ENCODE assay signal across 28 cellular contexts in genomic region chr1:104092698-104093097, GRCh38.
"Had no signal": no experiment of that assay in that cellular context is flagged by ENCODE, and none has a peak within 500 bp of the region (broad histone marks: within the 10 kb centered on the region; RNA-seq: fewer than 3 reads in every experiment).

No MANE protein-coding gene starts in this region.

- H3K27me3 Mint-ChIP-seq: activated CD4-positive, alpha-beta T cell treated with anti-CD3 and anti-CD28 coated beads, Interleukin-2, amount 10 ng/mL, durations not matched to agents 7 days and 5 days; activated CD8-positive, alpha-beta T cell treated with anti-CD3 and anti-CD28 coated beads for 36 hours; memory B cell; naive thymus-derived CD4-positive, alpha-beta T cell; stimulated activated naive CD8-positive, alpha-beta T cell treated with anti-CD3 and anti-CD28 coated beads, Interleukin-15, Interleukin-2, amounts not matched to agents 100 ng/mL and 50 ng/mL, for 24 hours; type B pancreatic cell had no signal

- H3K4me3 ChIP-seq: breast epithelium, pancreas, prostate gland, uterus had no signal

- H3K27ac Mint-ChIP-seq: activated CD4-positive, alpha-beta T cell treated with anti-CD3 and anti-CD28 coated beads, Interleukin-2, amount 10 ng/mL, durations not matched to agents 7 days and 5 days; activated CD8-positive, alpha-beta T cell treated with anti-CD3 and anti-CD28 coated beads for 36 hours; activated naive CD4-positive, alpha-beta T cell treated with anti-CD3 and anti-CD28 coated beads, Interleukin-2, amount 50 U/mL, for 72 hours; activated T-cell treated with anti-CD3 and anti-CD28 coated beads, Interleukin-2, amount 50 U/mL, for 72 hours; memory B cell; naive thymus-derived CD4-positive, alpha-beta T cell; stimulated activated effector memory CD8-positive, alpha-beta T cell treated with anti-CD3 and anti-CD28 coated beads, Interleukin-12 subunit alpha, Interleukin-12 subunit beta, amount 100 ng/mL, for 72 hours; stimulated activated naive CD8-positive, alpha-beta T cell treated with anti-CD3 and anti-CD28 coated beads, Interleukin-15, Interleukin-2, amounts not matched to agents 100 ng/mL and 50 ng/mL, for 24 hours; type B pancreatic cell had no signal

- H3K4me1 Mint-ChIP-seq: activated CD4-positive, alpha-beta T cell treated with anti-CD3 and anti-CD28 coated beads, Interleukin-2, amount 10 ng/mL, durations not matched to agents 7 days and 5 days; memory B cell; naive thymus-derived CD4-positive, alpha-beta T cell; stimulated activated effector memory CD8-positive, alpha-beta T cell treated with anti-CD3 and anti-CD28 coated beads, Interleukin-12 subunit alpha, Interleukin-12 subunit beta, amount 100 ng/mL, for 72 hours had no signal

- DNase-seq: activated CD4-positive, alpha-beta T cell treated with anti-CD3 and anti-CD28 coated beads, Interleukin-2, amount 10 ng/mL, durations not matched to agents 7 days and 5 days; activated CD4-positive, CD25-positive, alpha-beta regulatory T cell treated with anti-CD3 and anti-CD28 coated beads, Interleukin-2, amount 50 U/mL, for 72 hours; activated CD8-positive, alpha-beta T cell treated with anti-CD3 and anti-CD28 coated beads for 36 hours; activated naive CD4-positive, alpha-beta T cell; activated T-cell treated with anti-CD3 and anti-CD28 coated beads for 4 hours; activated T-cell treated with anti-CD3 and anti-CD28 coated beads, Interleukin-2, amount 50 U/mL, for 72 hours; central memory CD4-positive, alpha-beta T cell; foreskin fibroblast; head of caudate nucleus; midbrain; naive thymus-derived CD4-positive, alpha-beta T cell; nucleus accumbens; pancreas; retina; small intestine; stimulated activated CD4-positive, alpha-beta T cell treated with anti-CD3 and anti-CD28 coated beads, Interleukin-4, amount 100 ng/mL, for 24 hours; T-helper 9 cell; uterus had no signal

- H3K9me3 ChIP-seq: breast epithelium, pancreas, prostate gland, uterus had no signal

- H3K27ac ChIP-seq: breast epithelium, pancreas, prostate gland, uterus, VCaP had no signal

- H3K9me3 Mint-ChIP-seq: memory B cell; stimulated activated naive CD8-positive, alpha-beta T cell treated with anti-CD3 and anti-CD28 coated beads, Interleukin-15, Interleukin-2, amounts not matched to agents 100 ng/mL and 50 ng/mL, for 24 hours; type B pancreatic cell had no signal

- H3K27me3 ChIP-seq: breast epithelium, pancreas, uterus had no signal

- ATAC-seq: activated CD8-positive, alpha-beta T cell treated with anti-CD3 and anti-CD28 coated beads for 36 hours; activated naive CD4-positive, alpha-beta T cell treated with anti-CD3 and anti-CD28 coated beads, Interleukin-2, amount 50 U/mL, for 72 hours; activated T-cell treated with anti-CD3 and anti-CD28 coated beads, Interleukin-2, amount 50 U/mL, for 72 hours; esophagus mucosa; naive thymus-derived CD4-positive, alpha-beta T cell; pancreas; sciatic nerve; stimulated activated effector memory CD8-positive, alpha-beta T cell treated with anti-CD3 and anti-CD28 coated beads, Interleukin-12 subunit alpha, Interleukin-12 subunit beta, amount 100 ng/mL, for 72 hours had no signal

- H3K4me1 ChIP-seq: breast epithelium, pancreas, prostate gland, uterus had no signal

- H3K4me3 Mint-ChIP-seq: activated CD4-positive, alpha-beta T cell treated with anti-CD3 and anti-CD28 coated beads, Interleukin-2, amount 10 ng/mL, durations not matched to agents 7 days and 5 days; activated CD8-positive, alpha-beta T cell treated with anti-CD3 and anti-CD28 coated beads for 36 hours; activated T-cell treated with anti-CD3 and anti-CD28 coated beads, Interleukin-2, amount 50 U/mL, for 72 hours; memory B cell; naive thymus-derived CD4-positive, alpha-beta T cell; stimulated activated effector memory CD8-positive, alpha-beta T cell treated with anti-CD3 and anti-CD28 coated beads, Interleukin-12 subunit alpha, Interleukin-12 subunit beta, amount 100 ng/mL, for 72 hours; stimulated activated naive CD8-positive, alpha-beta T cell treated with anti-CD3 and anti-CD28 coated beads, Interleukin-15, Interleukin-2, amounts not matched to agents 100 ng/mL and 50 ng/mL, for 24 hours; type B pancreatic cell had no signal

- H3K36me3 ChIP-seq: breast epithelium, pancreas, prostate gland, uterus had no signal

- H3K36me3 Mint-ChIP-seq: activated naive CD4-positive, alpha-beta T cell treated with anti-CD3 and anti-CD28 coated beads, Interleukin-2, amount 50 U/mL, for 72 hours; memory B cell; naive thymus-derived CD4-positive, alpha-beta T cell; stimulated activated effector memory CD8-positive, alpha-beta T cell treated with anti-CD3 and anti-CD28 coated beads, Interleukin-12 subunit alpha, Interleukin-12 subunit beta, amount 100 ng/mL, for 72 hours; type B pancreatic cell had no signal
